Comparison of ENCODE assay signal across 1 cellular context in the genomic region with DNA sequence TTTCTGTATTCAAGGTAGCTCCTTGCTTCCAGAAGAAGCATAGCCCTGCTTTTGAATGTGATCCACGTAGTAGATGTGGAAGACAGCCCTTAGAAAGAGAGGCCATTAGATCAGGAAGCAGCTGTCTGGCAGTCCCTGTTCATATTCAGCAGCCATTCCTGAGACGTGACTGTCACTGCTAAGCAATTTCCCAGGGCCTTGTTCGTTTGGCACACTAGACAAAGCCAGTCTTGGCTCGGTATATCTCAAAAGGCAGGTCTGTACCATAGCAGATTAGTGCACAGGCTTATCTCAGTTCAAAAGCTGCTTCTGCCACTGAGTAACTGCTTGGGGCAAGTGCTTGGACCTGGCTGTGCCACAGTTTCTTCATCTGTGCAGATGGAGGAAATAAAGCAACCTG.
TF ChIP-seq lines count a peak whose summit lies in the region.

No MANE protein-coding gene starts in this region.

TF ChIP-seq in GM23338, 12 proteins besides CTCF, POLR2A, EP300 and RAD21:
- TF ChIP-seq, protein P1, sequence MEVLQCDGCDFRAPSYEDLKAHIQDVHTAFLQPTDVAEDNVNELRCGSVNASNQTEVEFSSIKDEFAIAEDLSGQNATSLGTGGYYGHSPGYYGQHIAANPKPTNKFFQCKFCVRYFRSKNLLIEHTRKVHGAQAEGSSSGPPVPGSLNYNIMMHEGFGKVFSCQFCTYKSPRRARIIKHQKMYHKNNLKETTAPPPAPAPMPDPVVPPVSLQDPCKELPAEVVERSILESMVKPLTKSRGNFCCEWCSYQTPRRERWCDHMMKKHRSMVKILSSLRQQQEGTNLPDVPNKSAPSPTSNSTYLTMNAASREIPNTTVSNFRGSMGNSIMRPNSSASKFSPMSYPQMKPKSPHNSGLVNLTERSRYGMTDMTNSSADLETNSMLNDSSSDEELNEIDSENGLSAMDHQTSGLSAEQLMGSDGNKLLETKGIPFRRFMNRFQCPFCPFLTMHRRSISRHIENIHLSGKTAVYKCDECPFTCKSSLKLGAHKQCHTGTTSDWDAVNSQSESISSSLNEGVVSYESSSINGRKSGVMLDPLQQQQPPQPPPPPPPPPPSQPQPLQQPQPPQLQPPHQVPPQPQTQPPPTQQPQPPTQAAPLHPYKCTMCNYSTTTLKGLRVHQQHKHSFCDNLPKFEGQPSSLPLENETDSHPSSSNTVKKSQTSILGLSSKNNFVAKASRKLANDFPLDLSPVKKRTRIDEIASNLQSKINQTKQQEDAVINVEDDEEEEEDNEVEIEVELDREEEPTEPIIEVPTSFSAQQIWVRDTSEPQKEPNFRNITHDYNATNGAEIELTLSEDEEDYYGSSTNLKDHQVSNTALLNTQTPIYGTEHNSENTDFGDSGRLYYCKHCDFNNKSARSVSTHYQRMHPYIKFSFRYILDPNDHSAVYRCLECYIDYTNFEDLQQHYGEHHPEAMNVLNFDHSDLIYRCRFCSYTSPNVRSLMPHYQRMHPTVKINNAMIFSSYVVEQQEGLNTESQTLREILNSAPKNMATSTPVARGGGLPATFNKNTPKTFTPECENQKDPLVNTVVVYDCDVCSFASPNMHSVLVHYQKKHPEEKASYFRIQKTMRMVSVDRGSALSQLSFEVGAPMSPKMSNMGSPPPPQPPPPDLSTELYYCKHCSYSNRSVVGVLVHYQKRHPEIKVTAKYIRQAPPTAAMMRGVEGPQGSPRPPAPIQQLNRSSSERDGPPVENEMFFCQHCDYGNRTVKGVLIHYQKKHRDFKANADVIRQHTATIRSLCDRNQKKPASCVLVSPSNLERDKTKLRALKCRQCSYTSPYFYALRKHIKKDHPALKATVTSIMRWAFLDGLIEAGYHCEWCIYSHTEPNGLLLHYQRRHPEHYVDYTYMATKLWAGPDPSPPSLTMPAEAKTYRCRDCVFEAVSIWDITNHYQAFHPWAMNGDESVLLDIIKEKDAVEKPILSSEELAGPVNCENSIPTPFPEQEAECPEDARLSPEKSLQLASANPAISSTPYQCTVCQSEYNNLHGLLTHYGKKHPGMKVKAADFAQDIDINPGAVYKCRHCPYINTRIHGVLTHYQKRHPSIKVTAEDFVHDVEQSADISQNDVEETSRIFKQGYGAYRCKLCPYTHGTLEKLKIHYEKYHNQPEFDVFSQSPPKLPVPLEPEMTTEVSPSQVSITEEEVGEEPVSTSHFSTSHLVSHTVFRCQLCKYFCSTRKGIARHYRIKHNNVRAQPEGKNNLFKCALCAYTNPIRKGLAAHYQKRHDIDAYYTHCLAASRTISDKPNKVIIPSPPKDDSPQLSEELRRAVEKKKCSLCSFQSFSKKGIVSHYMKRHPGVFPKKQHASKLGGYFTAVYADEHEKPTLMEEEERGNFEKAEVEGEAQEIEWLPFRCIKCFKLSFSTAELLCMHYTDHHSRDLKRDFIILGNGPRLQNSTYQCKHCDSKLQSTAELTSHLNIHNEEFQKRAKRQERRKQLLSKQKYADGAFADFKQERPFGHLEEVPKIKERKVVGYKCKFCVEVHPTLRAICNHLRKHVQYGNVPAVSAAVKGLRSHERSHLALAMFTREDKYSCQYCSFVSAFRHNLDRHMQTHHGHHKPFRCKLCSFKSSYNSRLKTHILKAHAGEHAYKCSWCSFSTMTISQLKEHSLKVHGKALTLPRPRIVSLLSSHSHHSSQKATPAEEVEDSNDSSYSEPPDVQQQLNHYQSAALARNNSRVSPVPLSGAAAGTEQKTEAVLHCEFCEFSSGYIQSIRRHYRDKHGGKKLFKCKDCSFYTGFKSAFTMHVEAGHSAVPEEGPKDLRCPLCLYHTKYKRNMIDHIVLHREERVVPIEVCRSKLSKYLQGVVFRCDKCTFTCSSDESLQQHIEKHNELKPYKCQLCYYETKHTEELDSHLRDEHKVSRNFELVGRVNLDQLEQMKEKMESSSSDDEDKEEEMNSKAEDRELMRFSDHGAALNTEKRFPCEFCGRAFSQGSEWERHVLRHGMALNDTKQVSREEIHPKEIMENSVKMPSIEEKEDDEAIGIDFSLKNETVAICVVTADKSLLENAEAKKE (CRISPR knock-in tag; IDR thresholded peaks at IDR 0.05) = no peak
- TF ChIP-seq, protein P2, sequence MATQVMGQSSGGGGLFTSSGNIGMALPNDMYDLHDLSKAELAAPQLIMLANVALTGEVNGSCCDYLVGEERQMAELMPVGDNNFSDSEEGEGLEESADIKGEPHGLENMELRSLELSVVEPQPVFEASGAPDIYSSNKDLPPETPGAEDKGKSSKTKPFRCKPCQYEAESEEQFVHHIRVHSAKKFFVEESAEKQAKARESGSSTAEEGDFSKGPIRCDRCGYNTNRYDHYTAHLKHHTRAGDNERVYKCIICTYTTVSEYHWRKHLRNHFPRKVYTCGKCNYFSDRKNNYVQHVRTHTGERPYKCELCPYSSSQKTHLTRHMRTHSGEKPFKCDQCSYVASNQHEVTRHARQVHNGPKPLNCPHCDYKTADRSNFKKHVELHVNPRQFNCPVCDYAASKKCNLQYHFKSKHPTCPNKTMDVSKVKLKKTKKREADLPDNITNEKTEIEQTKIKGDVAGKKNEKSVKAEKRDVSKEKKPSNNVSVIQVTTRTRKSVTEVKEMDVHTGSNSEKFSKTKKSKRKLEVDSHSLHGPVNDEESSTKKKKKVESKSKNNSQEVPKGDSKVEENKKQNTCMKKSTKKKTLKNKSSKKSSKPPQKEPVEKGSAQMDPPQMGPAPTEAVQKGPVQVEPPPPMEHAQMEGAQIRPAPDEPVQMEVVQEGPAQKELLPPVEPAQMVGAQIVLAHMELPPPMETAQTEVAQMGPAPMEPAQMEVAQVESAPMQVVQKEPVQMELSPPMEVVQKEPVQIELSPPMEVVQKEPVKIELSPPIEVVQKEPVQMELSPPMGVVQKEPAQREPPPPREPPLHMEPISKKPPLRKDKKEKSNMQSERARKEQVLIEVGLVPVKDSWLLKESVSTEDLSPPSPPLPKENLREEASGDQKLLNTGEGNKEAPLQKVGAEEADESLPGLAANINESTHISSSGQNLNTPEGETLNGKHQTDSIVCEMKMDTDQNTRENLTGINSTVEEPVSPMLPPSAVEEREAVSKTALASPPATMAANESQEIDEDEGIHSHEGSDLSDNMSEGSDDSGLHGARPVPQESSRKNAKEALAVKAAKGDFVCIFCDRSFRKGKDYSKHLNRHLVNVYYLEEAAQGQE (IDR thresholded peaks at IDR 0.05; ENCODE audit: unreplicated experiment) = no peak
TF ChIP-seq in GM23338: peak in this region for 0.
